ENCODE assay signal across 8 cellular contexts in genomic region chr1:223143760-223144248, GRCh38. TPM values are rescaled to one million over a fixed set of nuclear protein-coding genes. Genes with fewer than 3 reads are reported as not detected.
DNase-seq lines count a peak whose midpoint lies in the region; FAIRE-seq and TF ChIP-seq lines count a peak whose summit lies in the region.

No MANE protein-coding gene starts in this region.

- no peaks in the 10 kb centered on the region for H3F3A ChIP-seq in GM23248 (ENCODE audit: insufficient read depth)

- no peaks in the 10 kb centered on the region for H3K79me2 ChIP-seq in GM23248 (ENCODE audit: insufficient read depth)

- H3K27me3 ChIP-seq in GM23248 (replicated peaks; ENCODE audit: insufficient read depth) (0 out of 2 replicates have a peak, but pooled peaks cover 4% of the 10 kb centered on the region), thymus (ENCODE audit: control insufficient read depth, insufficient read depth) (no peaks in the 10 kb centered on the region)

- H3K36me3 ChIP-seq in GM23248 (ENCODE audit: low read depth): no peaks in the 10 kb centered on the region
- H3K36me3 ChIP-seq in thymus (ENCODE audit: control insufficient read depth, insufficient read depth): no peaks in the 10 kb centered on the region

- peak overlapping the region; percentile 76 to 83 for H3K4me3 Mint-ChIP-seq in CD14-positive monocyte
- H3K4me3 Mint-ChIP-seq in activated naive CD4-positive, alpha-beta T cell treated with anti-CD3 and anti-CD28 coated beads, Interleukin-2, amount 10 ng/mL, durations not matched to agents 7 days and 5 days: peak overlapping the region; percentile 59

- peak overlapping the region; percentile 84 to 94 (median 93) for H3K27ac Mint-ChIP-seq in CD14-positive monocyte
- peak overlapping the region; percentile 24 for H3K27ac Mint-ChIP-seq in activated naive CD4-positive, alpha-beta T cell treated with anti-CD3 and anti-CD28 coated beads, Interleukin-2, amount 10 ng/mL, durations not matched to agents 7 days and 5 days

- H3K4me3 ChIP-seq in GM23248: no peak overlapping the region
- peak overlapping the region; percentile 51 for H3K4me3 ChIP-seq in thymus (ENCODE audit: low read length)

- H3K9me3 Mint-ChIP-seq in CD14-positive monocyte: peaks cover 4 to 15% (median 11%) of the 10 kb centered on the region in 7 donors
- peaks cover 13% of the 10 kb centered on the region for H3K9me3 Mint-ChIP-seq in activated naive CD4-positive, alpha-beta T cell treated with anti-CD3 and anti-CD28 coated beads, Interleukin-2, amount 10 ng/mL, durations not matched to agents 7 days and 5 days

- no peak for TF ChIP-seq CTCF in CD14-positive monocyte (IDR thresholded peaks at IDR 0.05)
- no peak for TF ChIP-seq CTCF in D721Med (IDR thresholded peaks at IDR 0.05; ENCODE audit: insufficient read depth, missing control alignments)

- H3K4me1 ChIP-seq in GM23248 (ENCODE audit: insufficient read depth) (peaks cover 3% of the 10 kb centered on the region), thymus (ENCODE audit: control insufficient read depth, insufficient read depth, low read length) (peaks cover 10% of the 10 kb centered on the region)

- H3K9me3 ChIP-seq in GM23248 (ENCODE audit: low read depth) (no peaks in the 10 kb centered on the region), thymus (ENCODE audit: control insufficient read depth) (peaks cover 1% of the 10 kb centered on the region)

- in situ Hi-C loops in GM23248 (cut with MboI): no loop called here

- no peak overlapping the region for H3K4me2 ChIP-seq in GM23248 (ENCODE audit: unreplicated experiment)

- H3K9ac ChIP-seq in GM23248: no peak overlapping the region

- H3K27ac ChIP-seq in GM23248 (no peak overlapping the region), thymus (ENCODE audit: low read depth) (peak overlapping the region; percentile 37)

- H3K36me3 Mint-ChIP-seq in CD14-positive monocyte: peaks cover 15 to 24% of the 10 kb centered on the region in 2 donors
- peaks cover 2% of the 10 kb centered on the region for H3K36me3 Mint-ChIP-seq in activated naive CD4-positive, alpha-beta T cell treated with anti-CD3 and anti-CD28 coated beads, Interleukin-2, amount 10 ng/mL, durations not matched to agents 7 days and 5 days

- peaks cover 56% of the 10 kb centered on the region for H3K4me1 Mint-ChIP-seq in CD14-positive monocyte
- peaks cover 13% of the 10 kb centered on the region for H3K4me1 Mint-ChIP-seq in activated naive CD4-positive, alpha-beta T cell treated with anti-CD3 and anti-CD28 coated beads, Interleukin-2, amount 10 ng/mL, durations not matched to agents 7 days and 5 days

- CTCF ChIA-PET in activated naive CD4-positive, alpha-beta T cell treated with anti-CD3 and anti-CD28 coated beads, Interleukin-2, amount 10 ng/mL, durations not matched to agents 7 days and 5 days (lab: Charles Lee): interaction anchor here (0.7 to 6.2 kb wide), 5 partner anchors 8 to 387 kb away, joined by 4 to 33 read pairs (median 4); no protein-coding TSS in a partner anchor

- H3K27me3 Mint-ChIP-seq in CD14-positive monocyte (ENCODE audit: low read depth in 3 of 3): peaks cover 0 to 2% (median 0%) of the 10 kb centered on the region in 3 donors
- peaks cover 14% of the 10 kb centered on the region for H3K27me3 Mint-ChIP-seq in activated naive CD4-positive, alpha-beta T cell treated with anti-CD3 and anti-CD28 coated beads, Interleukin-2, amount 10 ng/mL, durations not matched to agents 7 days and 5 days

- WGBS in GM23248 (ENCODE audit: low coverage in 1 of 2, low lambda C conversion rate in 2 of 2, missing lambda C conversion rate in 2 of 2), 2 experiments: 80 to 81% methylated on average over 9 of the region's 9 CpGs
- WGBS in thymus: 29% methylated on average over 9 of the region's 9 CpGs

- no peaks in the 10 kb centered on the region for H4K20me1 ChIP-seq in GM23248 (ENCODE audit: insufficient read depth)

- intact Hi-C loops in CD14-positive monocyte (cut with micrococcal nuclease) (loop anchor here in 1 of 2 donors (5.0 kb wide), 1 partner anchor 33 kb away; no protein-coding TSS in a partner anchor), posterior vena cava (cut with DNase I) (no loop called here)

- no peak for FAIRE-seq in D721Med (lab: Jason Lieb, UNC)

- H2AFZ ChIP-seq in GM23248: peak overlapping the region; percentile 37; the same call in 1 of the 2 replicates

- peak; percentile 55 for DNase-seq in CD14-positive monocyte (ENCODE audit: low spot score)
- DNase-seq in GM23248: no peak
- peak; percentile 6 for DNase-seq in NCI-H524 treated with DMSO at 0.1 percent for 48 hours (lab: John Stamatoyannopoulos, UW)
- DNase-seq in activated naive CD4-positive, alpha-beta T cell treated with anti-CD3 and anti-CD28 coated beads, Interleukin-2, amount 10 ng/mL, durations not matched to agents 7 days and 5 days: peak; percentile 52
- DNase-seq in medulla oblongata (ENCODE audit: extremely low spot score): peak; percentile 57
- no peak for DNase-seq in D721Med (ENCODE audit: insufficient read length, low spot score)
- no peak for DNase-seq in posterior vena cava (ENCODE audit: low spot score)

- H3K9me2 ChIP-seq in GM23248 (ENCODE audit: insufficient read depth): no peaks in the 10 kb centered on the region

RNA-seq across cellular contexts. Expression of gene TLR5, which starts 0.8 kb away (rescaled TPM):
- 10 to 100 TPM; 45.7 to 58.0 TPM for polyA plus RNA-seq in CD14-positive monocyte
- total RNA-seq in GM23248 (2014; rRNA removed; shearing (Covaris generic)): not detected in 2 replicates
- polyA plus RNA-seq in GM23248 (2016; fragmentation: Nextera tagmentation; extraction: Ambion mirVana): 0.16 TPM in 1 of 2 replicates, not detected in the other
- polyA plus RNA-seq in thymus: 3.4 TPM
- total RNA-seq in posterior vena cava: 10 to 100 TPM in 1 of 2 donors, 1 to 10 TPM in 1; 5.2 to 11.2 TPM

Comparison
In these comparisons a context has a peak if more than half of its experiments do, and no peak if none do; other contexts are left out.
1. DNase-seq: peak in CD14-positive monocyte (single experiment), NCI-H524 treated with DMSO at 0.1 percent for 48 hours (single experiment), activated naive CD4-positive, alpha-beta T cell treated with anti-CD3 and anti-CD28 coated beads, Interleukin-2, amount 10 ng/mL, durations not matched to agents 7 days and 5 days (single experiment) and medulla oblongata (single experiment); none in GM23248 (single experiment), D721Med (single experiment) and posterior vena cava (single experiment).
2. RNA of gene TLR5, which starts 0.8 kb away (polyA plus RNA-seq): 45.7 to 58.0 TPM in CD14-positive monocyte; 3.4 TPM in thymus (single experiment) and 0.16 TPM in GM23248; every median in the first group is over 10 times any median in the second.